ENCODE assay signal across 9 cellular contexts in genomic region chr2:227324671-227325055, GRCh38. TPM values are rescaled to one million over a fixed set of nuclear protein-coding genes. Genes with fewer than 3 reads are reported as not detected.
A peak's percentile ranks its signal among the peaks of the same experiment; 100 is the strongest.
DNase-seq lines count a peak whose midpoint lies in the region; ATAC-seq, FAIRE-seq and TF ChIP-seq lines count a peak whose summit lies in the region.
"Had no signal": no experiment of that assay in that cellular context is flagged by ENCODE, and none has a peak within 500 bp of the region (broad histone marks: within the 10 kb centered on the region; RNA-seq: fewer than 3 reads in every experiment).

No MANE protein-coding gene starts in this region.

- H3K4me1 ChIP-seq in hepatocyte (ENCODE audit: insufficient read depth) (peaks cover 24% of the 10 kb centered on the region), skeletal muscle tissue (ENCODE audit: control insufficient read depth in 3 of 3, insufficient read depth in 3 of 3, low read length in 3 of 3) (peaks cover 3 to 9% (median 8%) of the 10 kb centered on the region in 3 donors)

- POLR2A ChIA-PET in activated naive CD8-positive, alpha-beta T cell treated with anti-CD3 and anti-CD28 coated beads, Interleukin-2, amount 10 ng/mL, durations not matched to agents 7 days and 5 days (lab: Charles Lee) = interaction anchor here (1.5 kb wide), 2 partner anchors 137 to 229 kb away, joined by 3 read pairs; no protein-coding TSS in a partner anchor

- H3K4me3 ChIP-seq in hepatocyte = peak overlapping the region; percentile 82
- H3K4me3 ChIP-seq in skeletal muscle tissue (ENCODE audit: low read length in 3 of 3) = peak overlapping the region; percentile 93 to 95 (median 94)

- H3K4me3 Mint-ChIP-seq in activated naive CD8-positive, alpha-beta T cell treated with anti-CD3 and anti-CD28 coated beads, Interleukin-2, amount 10 ng/mL, durations not matched to agents 7 days and 5 days = peak overlapping the region; percentile 97

- no peak for TF ChIP-seq CTCF in hepatocyte (IDR thresholded peaks at IDR 0.05; ENCODE audit: poor library complexity)

- H3K27me3 Mint-ChIP-seq in activated naive CD8-positive, alpha-beta T cell treated with anti-CD3 and anti-CD28 coated beads, Interleukin-2, amount 10 ng/mL, durations not matched to agents 7 days and 5 days = peaks cover 3% of the 10 kb centered on the region

- H3K9me2 ChIP-seq in hepatocyte (replicated peaks; ENCODE audit: insufficient read depth) = no peaks in the 10 kb centered on the region

- H3K4me1 Mint-ChIP-seq in activated naive CD8-positive, alpha-beta T cell treated with anti-CD3 and anti-CD28 coated beads, Interleukin-2, amount 10 ng/mL, durations not matched to agents 7 days and 5 days = peaks cover 32% of the 10 kb centered on the region

- 11% methylated on average over 6 of the region's 6 CpGs for WGBS in hepatocyte (ENCODE audit: low lambda C conversion rate, missing lambda C conversion rate)

- peaks cover 14% of the 10 kb centered on the region for H4K20me1 ChIP-seq in hepatocyte (ENCODE audit: insufficient read depth, poor library complexity, severe bottlenecking)

- H3K27me3 ChIP-seq in hepatocyte = no peaks in the 10 kb centered on the region
- H3K27me3 ChIP-seq in skeletal muscle tissue (ENCODE audit: control insufficient read depth in 3 of 3, insufficient read depth in 3 of 3, low read length in 3 of 3) = no peaks in the 10 kb centered on the region

- H3K9me3 ChIP-seq in hepatocyte (ENCODE audit: low read depth) (no peaks in the 10 kb centered on the region), skeletal muscle tissue (ENCODE audit: control insufficient read depth in 3 of 3, low read length in 3 of 3) (no peaks in the 10 kb centered on the region)

- peaks cover 4% of the 10 kb centered on the region for H3K36me3 Mint-ChIP-seq in activated naive CD8-positive, alpha-beta T cell treated with anti-CD3 and anti-CD28 coated beads, Interleukin-2, amount 10 ng/mL, durations not matched to agents 7 days and 5 days

- peak overlapping the region; percentile 88 for H3K4me2 ChIP-seq in hepatocyte

- FAIRE-seq in HTR-8/SVneo (lab: Jason Lieb, UNC) = no peak

- ATAC-seq in activated naive CD8-positive, alpha-beta T cell treated with anti-CD3 and anti-CD28 coated beads, Interleukin-2, amount 10 ng/mL, durations not matched to agents 7 days and 5 days (ENCODE audit: low read depth) = no peak
- no peak for ATAC-seq in GM21390 (IDR thresholded peaks at IDR 0.05; ENCODE audit: unreplicated experiment)
- ATAC-seq in HG02642 (IDR thresholded peaks at IDR 0.05; ENCODE audit: poor library complexity, unreplicated experiment) = no peak

- H3K27ac Mint-ChIP-seq in activated naive CD8-positive, alpha-beta T cell treated with anti-CD3 and anti-CD28 coated beads, Interleukin-2, amount 10 ng/mL, durations not matched to agents 7 days and 5 days = peak overlapping the region; percentile 83

- peaks cover 8% of the 10 kb centered on the region for H3K9me3 Mint-ChIP-seq in activated naive CD8-positive, alpha-beta T cell treated with anti-CD3 and anti-CD28 coated beads, Interleukin-2, amount 10 ng/mL, durations not matched to agents 7 days and 5 days

- peaks cover 58% of the 10 kb centered on the region for H3K79me2 ChIP-seq in hepatocyte

- peak overlapping the region; percentile 100 for H2AFZ ChIP-seq in hepatocyte

- peak overlapping the region; percentile 99 for H3K27ac ChIP-seq in hepatocyte
- H3K27ac ChIP-seq in skeletal muscle tissue (ENCODE audit: low read depth, low read length) = peak overlapping the region; percentile 89

- DNase-seq in activated CD8-positive, alpha-beta memory T cell treated with anti-CD3 and anti-CD28 coated beads for 24 hours = peak; percentile 62
- no peak for DNase-seq in activated CD8-positive, alpha-beta memory T cell treated with anti-CD3 and anti-CD28 coated beads, Interleukin-2, amount 50 U/mL, for 48 hours
- DNase-seq in HTR-8/SVneo (ENCODE audit: insufficient read length, low spot score) = peak; percentile 18
- no peak for DNase-seq in activated naive CD8-positive, alpha-beta T cell treated with anti-CD3 and anti-CD28 coated beads, Interleukin-2, amount 10 ng/mL, durations not matched to agents 7 days and 5 days
- no peak for DNase-seq in hepatocyte (ENCODE audit: low spot score)

- H3K9ac ChIP-seq in skeletal muscle tissue (ENCODE audit: low read depth in 1 of 3, low read length in 3 of 3) = peak overlapping the region; percentile 79 to 95 (median 86)

- H3K36me3 ChIP-seq in hepatocyte (replicated peaks; ENCODE audit: insufficient read depth, low read depth) = no peaks in the 10 kb centered on the region
- H3K36me3 ChIP-seq in skeletal muscle tissue (ENCODE audit: control insufficient read depth in 3 of 3, insufficient read depth in 3 of 3, low read length in 3 of 3) = peaks cover 0 to 5% (median 3%) of the 10 kb centered on the region in 3 donors

RNA-seq across cellular contexts. Expression of gene MFF, which starts 0.4 kb away (rescaled TPM):
- total RNA-seq in activated naive CD8-positive, alpha-beta T cell treated with anti-CD3 and anti-CD28 coated beads, Interleukin-2, amount 10 ng/mL, durations not matched to agents 7 days and 5 days = 10 to 100 TPM; 63.5 to 64.7 TPM
- total RNA-seq in hepatocyte (122 and 125 TPM in 2 replicates), skeletal muscle tissue (65.8 TPM)
- 106 and 111 TPM in 2 replicates for polyA plus RNA-seq in hepatocyte

RNA-seq across cellular contexts. Expression of gene TM4SF20, which starts 54.4 kb away (rescaled TPM):
- total RNA-seq in activated naive CD8-positive, alpha-beta T cell treated with anti-CD3 and anti-CD28 coated beads, Interleukin-2, amount 10 ng/mL, durations not matched to agents 7 days and 5 days = not detected
- total RNA-seq in hepatocyte (44.6 and 46.6 TPM in 2 replicates), skeletal muscle tissue (not detected)
- 9.3 and 14.2 TPM in 2 replicates for polyA plus RNA-seq in hepatocyte
- total RNA-seq: dermis microvascular lymphatic vessel endothelial cell had no signal

Comparison
In these comparisons a context has a peak if more than half of its experiments do, and no peak if none do; other contexts are left out.
1. DNase-seq: peak in activated CD8-positive, alpha-beta memory T cell treated with anti-CD3 and anti-CD28 coated beads for 24 hours (single experiment) and HTR-8/SVneo (single experiment); none in activated CD8-positive, alpha-beta memory T cell treated with anti-CD3 and anti-CD28 coated beads, Interleukin-2, amount 50 U/mL, for 48 hours (single experiment), activated naive CD8-positive, alpha-beta T cell treated with anti-CD3 and anti-CD28 coated beads, Interleukin-2, amount 10 ng/mL, durations not matched to agents 7 days and 5 days (single experiment) and hepatocyte (single experiment).
2. RNA of gene TM4SF20, which starts 54.4 kb away (total RNA-seq): 44.6 to 46.6 TPM in hepatocyte; not detected in activated naive CD8-positive, alpha-beta T cell treated with anti-CD3 and anti-CD28 coated beads, Interleukin-2, amount 10 ng/mL, durations not matched to agents 7 days and 5 days and not detected in skeletal muscle tissue (single experiment); every median in the first group is over 10 times any median in the second.